Comparison of ENCODE assay signal across 9 cellular contexts in genomic region chr11:118910309-118911112, GRCh38. TPM values are rescaled to one million over a fixed set of nuclear protein-coding genes. Genes with fewer than 3 reads are reported as not detected.
A peak's percentile ranks its signal among the peaks of the same experiment; 100 is the strongest.
DNase-seq lines count a peak whose midpoint lies in the region; TF ChIP-seq lines count a peak whose summit lies in the region.
"Had no signal": no experiment of that assay in that cellular context is flagged by ENCODE, and none has a peak within 500 bp of the region (broad histone marks: within the 10 kb centered on the region; RNA-seq: fewer than 3 reads in every experiment).

No MANE protein-coding gene starts in this region.

- DNase-seq in HAP-1 (ENCODE audit: low spot score in 2 of 2), result peak; percentile 57 to 78
- DNase-seq in T-helper 9 cell, result peak; percentile 54
- DNase-seq in cerebellar cortex (ENCODE audit: low spot score), result peak; percentile 50
- DNase-seq in kidney epithelial cell (ENCODE audit: low read depth), result no peak
- DNase-seq in stimulated activated CD4-positive, alpha-beta T cell treated with anti-CD3 and anti-CD28 coated beads, Interleukin-4, amount 100 ng/mL, for 24 hours, result peak; percentile 55
- DNase-seq in mesenteric fat pad (ENCODE audit: low spot score), result no peak
- DNase-seq in GM19238 (ENCODE audit: insufficient read length, low spot score), result no peak
- DNase-seq in GM20000 (ENCODE audit: low spot score), result no peak

- no peaks in the 10 kb centered on the region for H3K27me3 ChIP-seq in HAP-1 (ENCODE audit: low read depth)
- H3K27me3 ChIP-seq in kidney epithelial cell (ENCODE audit: control insufficient read depth, insufficient read depth, low read length), result no peaks in the 10 kb centered on the region

- peaks cover 32% of the 10 kb centered on the region for H3K4me1 ChIP-seq in HAP-1

- no peak overlapping the region for H3K4me3 ChIP-seq in HAP-1
- peak overlapping the region; percentile 34 for H3K4me3 ChIP-seq in kidney epithelial cell (ENCODE audit: low read depth, low read length)

- in situ Hi-C loops in HAP-1 (cut with MboI; ENCODE audit: low sequenced_read_pairs), result no loop called here

- TF ChIP-seq CTCF in kidney epithelial cell (IDR thresholded peaks at IDR 0.05; ENCODE audit: insufficient read depth, low read length, poor library complexity, severe bottlenecking) (no peak), GM20000 (IDR thresholded peaks at IDR 0.05; ENCODE audit: extremely low read depth, missing control alignments) (no peak)

- no peaks in the 10 kb centered on the region for H3K9me3 ChIP-seq in HAP-1

- H3K36me3 ChIP-seq in HAP-1 (replicated peaks) (peaks cover 9% of the 10 kb centered on the region; the same call in 1 of the 2 replicates), kidney epithelial cell (ENCODE audit: control insufficient read depth, insufficient read depth, low read length) (no peaks in the 10 kb centered on the region)

RNA-seq across cellular contexts. Expression of gene BCL9L, which starts 15.2 kb away (rescaled TPM):
- total RNA-seq in kidney epithelial cell (48.3 and 51.9 TPM in 2 replicates), mesenteric fat pad (86.4 TPM)

RNA-seq across cellular contexts. Expression of gene CXCR5, which starts 26.8 kb away (rescaled TPM):
- total RNA-seq in kidney epithelial cell (under 0.01 and 0.14 TPM in 2 replicates), mesenteric fat pad (not detected)

RNA-seq across cellular contexts. Expression of gene UPK2, which starts 45.6 kb away (rescaled TPM):
- 0.25 TPM in 1 of 2 replicates, not detected in the other for total RNA-seq in kidney epithelial cell
- total RNA-seq in mesenteric fat pad, result not detected
- total RNA-seq: T-helper 2 cell treated with Interferon-gamma antibody and Interleukin-4, amounts not matched to agents 100 ng/mL and 5 ng/mL, for 36 hours had no signal

Comparison
In these comparisons a context has a peak if more than half of its experiments do, and no peak if none do; other contexts are left out.
1. DNase-seq: peak in HAP-1 (2 of 2), T-helper 9 cell (single experiment), cerebellar cortex (single experiment) and stimulated activated CD4-positive, alpha-beta T cell treated with anti-CD3 and anti-CD28 coated beads, Interleukin-4, amount 100 ng/mL, for 24 hours (single experiment); none in kidney epithelial cell (single experiment), mesenteric fat pad (single experiment), GM19238 (single experiment) and GM20000 (single experiment).